In genomic region chr20:43689165-43689564, GRCh38 we compare ENCODE assay signal across 20 cellular contexts. TPM values are rescaled to one million over a fixed set of nuclear protein-coding genes. Genes with fewer than 3 reads are reported as not detected.
"Had no signal": no experiment of that assay in that cellular context is flagged by ENCODE, and none has a peak within 500 bp of the region (broad histone marks: within the 10 kb centered on the region; RNA-seq: fewer than 3 reads in every experiment).

No MANE protein-coding gene starts in this region.

- H3K27me3 Mint-ChIP-seq: activated CD4-positive, alpha-beta memory T cell treated with anti-CD3 and anti-CD28 coated beads for 36 hours had no signal

- H3K36me3 Mint-ChIP-seq: natural killer cell had no signal

- H3K4me3 ChIP-seq: ascending aorta, breast epithelium, testis, upper lobe of right lung had no signal

- H3K9me3 Mint-ChIP-seq: activated CD4-positive, alpha-beta memory T cell treated with anti-CD3 and anti-CD28 coated beads for 36 hours; activated T-helper 2 cell treated with anti-CD3 and anti-CD28 coated beads, Interferon-gamma antibody, Interleukin-2, Interleukin-4, amounts not matched to agents 10 μg/mL and 5 μg/mL and 100 μg/mL, durations not matched to agents 14 hours and 24 hours and 36 hours; natural killer cell had no signal

- H3K4me1 Mint-ChIP-seq: natural killer cell had no signal

- H3K27ac ChIP-seq: ascending aorta, breast epithelium, upper lobe of right lung had no signal

- ATAC-seq: left ventricle myocardium superior, natural killer cell, upper lobe of right lung had no signal

- H3K36me3 ChIP-seq: ascending aorta, breast epithelium, upper lobe of right lung had no signal

- H3K9me3 ChIP-seq: ascending aorta, breast epithelium, testis, upper lobe of right lung had no signal

- H3K27ac Mint-ChIP-seq: activated CD4-positive, alpha-beta memory T cell treated with anti-CD3 and anti-CD28 coated beads for 36 hours had no signal

- DNase-seq: activated CD4-positive, alpha-beta memory T cell treated with anti-CD3 and anti-CD28 coated beads for 36 hours; activated CD8-positive, alpha-beta memory T cell treated with anti-CD3 and anti-CD28 coated beads, Interleukin-2, amount 50 U/mL, for 4 hours; cerebellar nuclear complex; effector CD8-positive, alpha-beta T cell; foreskin melanocyte; kidney glomerular epithelial cell; left ventricle myocardium superior; mesenchymal stem cell; natural killer cell; nucleus accumbens; retina; stimulated activated naive CD4-positive, alpha-beta T cell treated with Interleukin-2 at 50 U/mL for 16 hours; testis; upper lobe of right lung had no signal

- H3K27me3 ChIP-seq: ascending aorta, breast epithelium, testis, upper lobe of right lung had no signal

- H3K4me3 Mint-ChIP-seq: activated CD4-positive, alpha-beta memory T cell treated with anti-CD3 and anti-CD28 coated beads for 36 hours; natural killer cell had no signal

- H3K4me1 ChIP-seq: ascending aorta, breast epithelium, upper lobe of right lung had no signal

RNA-seq across cellular contexts. Expression of gene MYBL2, which starts 22.3 kb away (rescaled TPM):
- total RNA-seq: ascending aorta had no signal

RNA-seq across cellular contexts. Expression of gene GTSF1L, which starts 37.6 kb away (rescaled TPM):
- total RNA-seq: activated CD4-positive, alpha-beta memory T cell treated with anti-CD3 and anti-CD28 coated beads for 36 hours; activated T-helper 2 cell treated with anti-CD3 and anti-CD28 coated beads, Interferon-gamma antibody, Interleukin-2, Interleukin-4, amounts not matched to agents 10 μg/mL and 5 μg/mL and 100 μg/mL, durations not matched to agents 14 hours and 24 hours and 36 hours; ascending aorta; breast epithelium; fibroblast of lung; left ventricle myocardium superior; mucosa of gallbladder; natural killer cell; T-helper 2 cell treated with Interferon-gamma antibody and Interleukin-4, amounts not matched to agents 100 ng/mL and 5 ng/mL, for 36 hours; upper lobe of right lung had no signal
- polyA plus RNA-seq: fibroblast of lung had no signal
